2 cellular contexts compared by ENCODE assay signal in genomic region chr12:115918763-115919162, GRCh38.
TF ChIP-seq lines count a peak whose summit lies in the region.

No MANE protein-coding gene starts in this region.

TF ChIP-seq in A549, 52 proteins besides CTCF, POLR2A, EP300 and RAD21 (continued from another document):
- TF ChIP-seq REST (IDR thresholded peaks at IDR 0.05) = peak; percentile 38; the same call in 1 of the 2 replicates
TF ChIP-seq in A549: peak in this region for 2.

TF ChIP-seq in K562, 482 proteins besides CTCF, POLR2A, EP300 and RAD21 (continued from another document):
- TF ChIP-seq MGA (IDR thresholded peaks at IDR 0.05) (peak; percentile 61), ZNF184 (CRISPR knock-in tag; IDR thresholded peaks at IDR 0.05) (no peak), L3MBTL2 (IDR thresholded peaks at IDR 0.05) (peak; percentile 88), E2F6 (IDR thresholded peaks at IDR 0.05; ENCODE audit: borderline replicate concordance in 1 of 2, extremely low read depth in 1 of 2, insufficient read depth in 1 of 2, insufficient read length in 1 of 2, low read depth in 1 of 2, low read length in 1 of 2, poor library complexity in 1 of 2, severe bottlenecking in 1 of 2) (peak in 1 of 2 experiments; percentile 25)
TF ChIP-seq in K562: peak in this region for 6.
